20 cellular contexts compared by ENCODE assay signal in the genomic region with DNA sequence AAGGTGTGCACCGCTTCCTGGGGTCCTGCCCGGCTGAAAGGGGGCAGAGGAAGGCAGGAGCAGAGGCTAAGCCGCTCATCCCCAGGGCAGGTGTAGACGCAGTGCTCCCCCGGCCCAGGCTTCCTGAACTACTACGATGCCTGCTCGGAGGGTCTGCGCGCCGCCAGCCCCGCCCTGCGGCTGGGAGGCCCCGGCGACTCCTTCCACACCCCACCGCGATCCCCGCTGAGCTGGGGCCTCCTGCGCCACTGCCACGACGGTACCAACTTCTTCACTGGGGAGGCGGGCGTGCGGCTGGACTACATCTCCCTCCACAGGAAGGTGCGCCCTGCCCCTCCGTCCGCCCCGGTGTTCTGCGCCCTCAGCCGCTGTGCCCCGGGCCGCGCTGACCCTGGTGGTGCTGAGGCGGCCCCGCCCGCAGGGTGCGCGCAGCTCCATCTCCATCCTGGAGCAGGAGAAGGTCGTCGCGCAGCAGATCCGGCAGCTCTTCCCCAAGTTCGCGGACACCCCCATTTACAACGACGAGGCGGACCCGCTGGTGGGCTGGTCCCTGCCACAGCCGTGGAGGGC. TPM values are rescaled to one million over a fixed set of nuclear protein-coding genes. Genes with fewer than 3 reads are reported as not detected.
"Had no signal": no experiment of that assay in that cellular context is flagged by ENCODE, and none has a peak within 500 bp of the region (broad histone marks: within the 10 kb centered on the region; RNA-seq: fewer than 3 reads in every experiment).

No MANE protein-coding gene starts in this region.

- H3K27ac ChIP-seq: left lung, prostate gland, transverse colon, vagina had no signal

- DNase-seq: activated CD4-positive, alpha-beta T cell treated with anti-CD3 and anti-CD28 coated beads, Interleukin-2, amount 50 U/mL, for 4 hours; activated naive CD4-positive, alpha-beta T cell treated with Interleukin-2 at 50 U/mL for 16 hours; activated T-cell treated with anti-CD3 and anti-CD28 coated beads for 4 hours; aorta; effector memory CD8-positive, alpha-beta T cell; foreskin melanocyte; small intestine; stimulated activated CD4-positive, alpha-beta T cell treated with anti-CD3 and anti-CD28 coated beads, Interleukin-4, amount 100 ng/mL, for 4 hours; stimulated activated CD8-positive, alpha-beta memory T cell treated with anti-CD3 and anti-CD28 coated beads, Interleukin-4, amount 100 ng/mL, for 48 hours; stimulated activated naive CD4-positive, alpha-beta T cell treated with Interleukin-2 at 50 U/mL for 16 hours; substantia nigra had no signal

- ATAC-seq: activated CD4-positive, CD25-positive, alpha-beta regulatory T cell treated with anti-CD3 and anti-CD28 coated beads, Interleukin-2, amount 50 U/mL, for 24 hours; activated T-helper 17 cell treated with anti-CD3 and anti-CD28 coated beads, Interleukin-2, amount 50 U/mL, for 72 hours had no signal

- H3K4me3 Mint-ChIP-seq: activated T-helper 17 cell treated with anti-CD3 and anti-CD28 coated beads, Interleukin-2, amount 50 U/mL, for 72 hours; dendritic cell treated with granulocyte-macrophage colony-stimulating factor and Interleukin-4, amounts not matched to agents 40 ng/mL and 50 ng/mL, for 4 days; effector memory CD8-positive, alpha-beta T cell; nephron had no signal

- H3K27ac Mint-ChIP-seq: activated T-helper 17 cell treated with anti-CD3 and anti-CD28 coated beads, Interleukin-2, amount 50 U/mL, for 72 hours; dendritic cell treated with granulocyte-macrophage colony-stimulating factor and Interleukin-4, amounts not matched to agents 40 ng/mL and 50 ng/mL, for 4 days; effector memory CD8-positive, alpha-beta T cell; nephron had no signal

- H3K4me1 Mint-ChIP-seq: activated T-helper 17 cell treated with anti-CD3 and anti-CD28 coated beads, Interleukin-2, amount 50 U/mL, for 72 hours had no signal

- H3K4me3 ChIP-seq: left lung, prostate gland had no signal

- H3K36me3 ChIP-seq: left lung, prostate gland, transverse colon, vagina had no signal

- H3K9me3 ChIP-seq: left lung, prostate gland, transverse colon, vagina had no signal

- H3K9me3 Mint-ChIP-seq: activated T-helper 17 cell treated with anti-CD3 and anti-CD28 coated beads, Interleukin-2, amount 50 U/mL, for 72 hours; effector memory CD8-positive, alpha-beta T cell; nephron had no signal

RNA-seq across cellular contexts. Expression of a gene that starts 8.4 kb away (rescaled TPM):
- polyA plus RNA-seq: keratinocyte had no signal
